ENCODE assay signal across 18 cellular contexts in the genomic region with DNA sequence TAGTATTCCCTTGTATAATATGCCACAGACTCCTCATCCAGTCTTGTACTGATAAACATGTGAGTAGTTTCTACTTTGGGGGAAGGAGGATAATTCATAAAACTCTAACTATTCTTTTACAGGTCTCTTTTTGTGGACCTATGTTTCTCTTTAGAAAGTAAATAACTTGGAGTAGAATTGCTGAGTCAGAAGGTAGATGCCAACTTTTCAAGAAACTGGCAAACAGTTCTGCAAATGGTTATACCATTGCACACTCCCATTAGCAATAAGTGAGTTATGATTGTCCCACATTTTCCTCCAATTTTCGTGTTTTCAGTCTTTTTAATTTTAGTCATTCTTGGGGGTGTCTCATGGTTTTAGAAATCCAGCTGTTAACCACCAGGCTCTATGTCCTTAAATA.
DNase-seq lines count a peak whose midpoint lies in the region; ATAC-seq, FAIRE-seq and TF ChIP-seq lines count a peak whose summit lies in the region.
"Had no signal": no experiment of that assay in that cellular context is flagged by ENCODE, and none has a peak within 500 bp of the region (broad histone marks: within the 10 kb centered on the region; RNA-seq: fewer than 3 reads in every experiment).

No MANE protein-coding gene starts in this region.

- no peak overlapping the region for H3K9ac ChIP-seq in IMR-90 (ENCODE audit: low read depth, low read length)
- H3K9ac ChIP-seq in skeletal muscle satellite cell (ENCODE audit: low read depth, low read length) = no peak overlapping the region
- H3K9ac ChIP-seq: GM23248 had no signal

- H3K18ac ChIP-seq in IMR-90 (ENCODE audit: low read depth, low read length) = no peak overlapping the region

- H3K4me1 ChIP-seq in A549 (no peaks in the 10 kb centered on the region), IMR-90 (ENCODE audit: control insufficient read depth, insufficient read depth, low read length) (no peaks in the 10 kb centered on the region), skeletal muscle satellite cell (ENCODE audit: control insufficient read depth, insufficient read depth, low read length) (peaks cover 10% of the 10 kb centered on the region)

- H3K27me3 ChIP-seq in IMR-90 (ENCODE audit: control insufficient read depth, insufficient read depth, low read length) (no peaks in the 10 kb centered on the region), skeletal muscle satellite cell (ENCODE audit: control insufficient read depth, insufficient read depth, low read length) (no peaks in the 10 kb centered on the region)

- H3K4me3 Mint-ChIP-seq in T-helper 17 cell = no peak overlapping the region
- H3K4me3 Mint-ChIP-seq in activated naive CD4-positive, alpha-beta T cell treated with anti-CD3 and anti-CD28 coated beads, Interleukin-2, amount 10 ng/mL, durations not matched to agents 7 days and 5 days = no peak overlapping the region
- H3K4me3 Mint-ChIP-seq: CD4-positive, alpha-beta memory T cell had no signal

- H4K8ac ChIP-seq in IMR-90 (ENCODE audit: low read depth in 2 of 2, low read length in 2 of 2) = no peak overlapping the region

- no peak overlapping the region for H2BK20ac ChIP-seq in IMR-90 (ENCODE audit: low read depth, low read length)

- no peaks in the 10 kb centered on the region for H3K9me1 ChIP-seq in IMR-90 (ENCODE audit: insufficient read depth, low read length)

- H3K27ac ChIP-seq in A549 = no peak overlapping the region
- H3K27ac ChIP-seq in IMR-90 (ENCODE audit: insufficient read depth, low read length) = no peak overlapping the region
- H3K27ac ChIP-seq: C4-2B, GM23248 had no signal

- ATAC-seq in A549 = no peak
- no peak for ATAC-seq in IMR-90 (ENCODE audit: low read depth)
- ATAC-seq in T-helper 17 cell = no peak
- no peak for ATAC-seq in HG02870 (IDR thresholded peaks at IDR 0.05; ENCODE audit: unreplicated experiment)
- ATAC-seq: GM12878, K562 had no signal

- no peak overlapping the region for H2AK9ac ChIP-seq in IMR-90 (replicated peaks; ENCODE audit: low read depth, low read length, poor library complexity)

- no peak overlapping the region for H3K56ac ChIP-seq in IMR-90 (ENCODE audit: extremely low read depth, insufficient read depth, low read length)

- H2BK120ac ChIP-seq in IMR-90 (ENCODE audit: low read depth, low read length) = no peak overlapping the region

- 0% methylated on average over 1 of the region's 1 CpG for WGBS in A549 (ENCODE audit: missing lambda C conversion rate)
- WGBS in IMR-90 (ENCODE audit: extremely low coverage in 2 of 2, insufficient read length in 1 of 2), 2 experiments = no CpG with 5 or more reads among the region's 1 CpG

- peaks cover 4% of the 10 kb centered on the region for H3K9me3 Mint-ChIP-seq in activated naive CD4-positive, alpha-beta T cell treated with anti-CD3 and anti-CD28 coated beads, Interleukin-2, amount 10 ng/mL, durations not matched to agents 7 days and 5 days

- dilution Hi-C loops in IMR-90 (cut with HindIII; ENCODE audit: low sequenced_read_pairs, unreplicated experiment) = no loop called here

- CTCF ChIA-PET in A549 (lab: Yijun Ruan, JAX) (no interaction called here), IMR-90 (lab: Yijun Ruan, JAX) (no interaction called here)
- CTCF ChIA-PET in activated naive CD4-positive, alpha-beta T cell treated with anti-CD3 and anti-CD28 coated beads, Interleukin-2, amount 10 ng/mL, durations not matched to agents 7 days and 5 days (lab: Charles Lee) = no interaction called here

- H3K27ac Mint-ChIP-seq in T-helper 17 cell = no peak overlapping the region
- no peak overlapping the region for H3K27ac Mint-ChIP-seq in activated naive CD4-positive, alpha-beta T cell treated with anti-CD3 and anti-CD28 coated beads, Interleukin-2, amount 10 ng/mL, durations not matched to agents 7 days and 5 days
- H3K27ac Mint-ChIP-seq: CD4-positive, alpha-beta memory T cell had no signal

- no peaks in the 10 kb centered on the region for H3K79me1 ChIP-seq in IMR-90 (ENCODE audit: low read depth in 1 of 2, low read length in 2 of 2)

- H3K4me3 ChIP-seq in A549 (no peak overlapping the region), IMR-90 (ENCODE audit: insufficient read depth, low read depth, low read length) (no peak overlapping the region), astrocyte of the cerebellum (ENCODE audit: low read depth, low read length) (no peak overlapping the region), skeletal muscle satellite cell (ENCODE audit: low read length) (no peak overlapping the region)
- H3K4me3 ChIP-seq: GM12878, GM23248, K562 had no signal

- H3K23ac ChIP-seq in IMR-90 (ENCODE audit: low read depth, low read length) = no peak overlapping the region

- in situ Hi-C loops in IMR-90 (cut with MboI; ENCODE audit: low sequenced_read_pairs) (no loop called here), astrocyte of the cerebellum (cut with HindIII; ENCODE audit: low sequenced_read_pairs) (no loop called here)

- no peak overlapping the region for H3K4ac ChIP-seq in IMR-90 (ENCODE audit: low read depth, low read length)

- H3K36me3 Mint-ChIP-seq in T-helper 17 cell (ENCODE audit: low read depth) = no peaks in the 10 kb centered on the region
- H3K36me3 Mint-ChIP-seq in activated naive CD4-positive, alpha-beta T cell treated with anti-CD3 and anti-CD28 coated beads, Interleukin-2, amount 10 ng/mL, durations not matched to agents 7 days and 5 days = no peaks in the 10 kb centered on the region
- H3K36me3 Mint-ChIP-seq: CD4-positive, alpha-beta memory T cell had no signal

- TF ChIP-seq POLR2A in A549 (IDR thresholded peaks at IDR 0.05; ENCODE audit: low read length) = no peak
- no peak for TF ChIP-seq POLR2A in IMR-90 (IDR thresholded peaks at IDR 0.05; ENCODE audit: low read depth, low read length)

- TF ChIP-seq RAD21 in A549 (conservative IDR thresholded peaks at IDR 0.05 in 1 of 2, IDR thresholded peaks at IDR 0.05 in 1 of 2) (no peak), IMR-90 (IDR thresholded peaks at IDR 0.05; ENCODE audit: low read length) (no peak)

- no peaks in the 10 kb centered on the region for H4K20me1 ChIP-seq in IMR-90 (ENCODE audit: insufficient read depth, low read length)

- peaks cover 8% of the 10 kb centered on the region; the same call in 2 of the 3 replicates for H3K9me3 ChIP-seq in A549
- peaks cover 4% of the 10 kb centered on the region for H3K9me3 ChIP-seq in IMR-90 (ENCODE audit: control insufficient read depth, insufficient read depth, low read length)
- no peaks in the 10 kb centered on the region for H3K9me3 ChIP-seq in skeletal muscle satellite cell (replicated peaks; ENCODE audit: low read length)
- H3K9me3 ChIP-seq in T-helper 17 cell (ENCODE audit: control insufficient read depth, low read length, poor library complexity, severe bottlenecking) = no peaks in the 10 kb centered on the region

- no peak overlapping the region for H2AK5ac ChIP-seq in IMR-90 (ENCODE audit: low read depth, low read length)

- H3K14ac ChIP-seq in IMR-90 (replicated peaks; ENCODE audit: low read depth, low read length) = no peak overlapping the region

- H4K5ac ChIP-seq in IMR-90 (ENCODE audit: low read depth, low read length) = no peak overlapping the region

- H2AFZ ChIP-seq in IMR-90 (replicated peaks; ENCODE audit: low read length, poor library complexity) = no peak overlapping the region
- H2AFZ ChIP-seq: GM23248 had no signal

- TF ChIP-seq CTCF in A549 (IDR thresholded peaks at IDR 0.05) = no peak
- no peak for TF ChIP-seq CTCF in IMR-90 (conservative IDR thresholded peaks at IDR 0.05; ENCODE audit: low read depth, low read length)
- no peak for TF ChIP-seq CTCF in astrocyte of the cerebellum (IDR thresholded peaks at IDR 0.05; ENCODE audit: low read depth, low read length, missing control alignments)

- H3K4me1 Mint-ChIP-seq in T-helper 17 cell = no peaks in the 10 kb centered on the region
- H3K4me1 Mint-ChIP-seq in activated naive CD4-positive, alpha-beta T cell treated with anti-CD3 and anti-CD28 coated beads, Interleukin-2, amount 10 ng/mL, durations not matched to agents 7 days and 5 days = no peaks in the 10 kb centered on the region
- H3K4me1 Mint-ChIP-seq: CD4-positive, alpha-beta memory T cell had no signal

- FAIRE-seq in A549 (lab: Jason Lieb, UNC) = no peak
- FAIRE-seq: GM12878, GM18507, HTR-8/SVneo, K562 had no signal

- POLR2A ChIA-PET in A549 (lab: Yijun Ruan, JAX) (no interaction called here), IMR-90 (lab: Charles Lee; ENCODE audit: unreplicated experiment) (no interaction called here)

- H2BK5ac ChIP-seq in IMR-90 (ENCODE audit: low read depth, low read length, poor library complexity, severe bottlenecking) = no peak overlapping the region

- DNase-seq in A549 (ENCODE audit: low read depth in 1 of 2, low spot score in 1 of 2) (no peak), IMR-90 (no peak), astrocyte of the cerebellum (ENCODE audit: low read depth) (peak; percentile 11), T-helper 17 cell (no peak)
- DNase-seq in activated naive CD4-positive, alpha-beta T cell treated with anti-CD3 and anti-CD28 coated beads, Interleukin-2, amount 10 ng/mL, durations not matched to agents 7 days and 5 days = no peak
- DNase-seq: 8988T; ACHN; CD4-positive, alpha-beta memory T cell; DMS79; GM23248; H7 had no signal

- H3K4me2 ChIP-seq in A549 (no peak overlapping the region), IMR-90 (ENCODE audit: low read depth, low read length) (no peak overlapping the region), skeletal muscle satellite cell (ENCODE audit: low read length) (peak overlapping the region; percentile 6)

- intact Hi-C loops in IMR-90 (cut with micrococcal nuclease) = no loop called here

- H3K36me3 ChIP-seq in IMR-90 (ENCODE audit: control insufficient read depth, insufficient read depth, low read length) = no peaks in the 10 kb centered on the region
- no peaks in the 10 kb centered on the region for H3K36me3 ChIP-seq in skeletal muscle satellite cell (ENCODE audit: insufficient read depth, low read length)

- no peaks in the 10 kb centered on the region for H3K27me3 Mint-ChIP-seq in T-helper 17 cell
- H3K27me3 Mint-ChIP-seq in activated naive CD4-positive, alpha-beta T cell treated with anti-CD3 and anti-CD28 coated beads, Interleukin-2, amount 10 ng/mL, durations not matched to agents 7 days and 5 days = no peaks in the 10 kb centered on the region
- H3K27me3 Mint-ChIP-seq: CD4-positive, alpha-beta memory T cell had no signal

- TF ChIP-seq EP300 in A549 (IDR thresholded peaks at IDR 0.05) = no peak

- H2BK15ac ChIP-seq in IMR-90 (ENCODE audit: low read depth, low read length) = no peak overlapping the region

- no peak overlapping the region for H4K91ac ChIP-seq in IMR-90 (ENCODE audit: insufficient read depth, low read depth, low read length)

- BruUV-seq in IMR-90 (replicated peaks; lab: Mats Ljungman, UMichigan) = no TSS peak

TF ChIP-seq in IMR-90, 13 proteins besides CTCF, POLR2A, EP300 and RAD21:
- no peak for TF ChIP-seq RCOR1 (IDR thresholded peaks at IDR 0.05; ENCODE audit: insufficient replicate concordance, low read length)
- 0 out of 2 replicates have a peak, but pooled peaks have one; percentile 33 for TF ChIP-seq MAFK (IDR thresholded peaks at IDR 0.05; ENCODE audit: low read depth, low read length)
